In the genomic region with DNA sequence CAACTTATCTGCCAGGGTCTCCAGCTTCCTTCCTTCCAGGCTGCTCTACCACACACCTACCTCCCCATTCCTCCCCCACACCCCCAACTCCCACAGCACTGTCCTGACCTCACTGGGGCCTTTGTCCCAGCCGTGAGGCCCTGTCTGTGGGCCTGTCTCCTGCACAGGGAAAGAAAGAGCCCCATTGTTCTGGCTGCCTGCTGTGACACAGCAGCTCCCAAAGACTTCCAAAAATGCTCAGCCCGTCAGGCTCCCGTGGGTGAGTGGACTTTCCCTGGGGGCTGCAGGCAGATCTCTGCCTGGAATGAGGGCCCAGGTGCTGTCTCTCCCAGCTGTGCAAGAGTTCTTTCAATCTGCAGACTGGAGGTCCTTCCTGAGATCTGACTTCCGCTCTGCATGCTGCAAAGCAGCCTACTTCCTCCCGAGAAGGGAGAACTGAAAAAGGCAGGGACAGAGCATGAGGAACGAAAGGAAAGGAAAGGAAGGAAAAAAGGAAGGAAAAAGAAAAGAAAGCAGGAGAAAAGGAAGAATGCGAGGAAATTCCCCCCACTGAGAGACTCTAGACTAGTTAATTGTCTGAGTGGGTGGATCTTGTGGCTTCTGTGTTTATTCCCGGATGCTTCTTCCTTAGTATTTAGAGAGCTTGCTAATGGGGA, we compare ENCODE assay signal across 1 cellular context.
TF ChIP-seq lines count a peak whose summit lies in the region.

No MANE protein-coding gene starts in this region.

TF ChIP-seq in endothelial cell of umbilical vein, 7 proteins besides CTCF, POLR2A, EP300 and RAD21:
- TF ChIP-seq JUN (IDR thresholded peaks at IDR 0.05; ENCODE audit: borderline replicate concordance, insufficient read depth, insufficient read length, low read depth) = no peak
- no peak for TF ChIP-seq POLR2AphosphoS5 (IDR thresholded peaks at IDR 0.05; ENCODE audit: insufficient read depth, low read depth, low read length)
- TF ChIP-seq MYC (IDR thresholded peaks at IDR 0.05; ENCODE audit: low read depth, low read length) = no peak
- TF ChIP-seq, protein P1, sequence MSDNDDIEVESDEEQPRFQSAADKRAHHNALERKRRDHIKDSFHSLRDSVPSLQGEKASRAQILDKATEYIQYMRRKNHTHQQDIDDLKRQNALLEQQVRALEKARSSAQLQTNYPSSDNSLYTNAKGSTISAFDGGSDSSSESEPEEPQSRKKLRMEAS (IDR thresholded peaks at IDR 0.05; ENCODE audit: insufficient read depth, insufficient read length) = no peak
- TF ChIP-seq FOS (IDR thresholded peaks at IDR 0.05; ENCODE audit: borderline replicate concordance, insufficient read depth, low read length) = no peak
- TF ChIP-seq EZH2 (IDR thresholded peaks at IDR 0.05; ENCODE audit: borderline replicate concordance, low read depth, low read length, severe bottlenecking) = no peak
- no peak for TF ChIP-seq GATA2 (IDR thresholded peaks at IDR 0.05; ENCODE audit: insufficient read depth, insufficient read length, low read depth, low read length)
